ENCODE assay signal across 22 cellular contexts in the genomic region with DNA sequence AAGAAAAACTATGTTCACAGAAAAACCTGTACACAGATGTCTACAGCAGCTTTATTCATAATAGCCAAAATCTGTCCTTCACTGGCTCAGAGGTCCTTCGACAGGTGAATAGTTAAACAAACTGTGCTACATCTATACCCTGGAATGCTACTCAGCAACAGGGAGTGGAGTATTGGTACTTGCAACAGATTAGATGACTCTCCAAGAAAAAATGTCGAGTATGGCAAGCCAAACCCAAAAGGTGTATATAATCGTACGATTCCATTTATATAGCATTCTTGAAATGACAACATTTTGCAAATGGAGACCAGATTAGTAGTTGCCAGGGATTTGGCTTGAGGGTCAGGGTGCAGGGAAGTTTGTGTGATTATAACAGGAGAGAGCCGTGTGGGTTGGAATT. TPM values are rescaled to one million over a fixed set of nuclear protein-coding genes. Genes with fewer than 3 reads are reported as not detected.
"Had no signal": no experiment of that assay in that cellular context is flagged by ENCODE, and none has a peak within 500 bp of the region (broad histone marks: within the 10 kb centered on the region; RNA-seq: fewer than 3 reads in every experiment).

No MANE protein-coding gene starts in this region.

- H3K9ac ChIP-seq: neural progenitor cell had no signal

- H3K36me3 ChIP-seq: colonic mucosa, heart right ventricle, neural progenitor cell, ovary, right atrium auricular region, sigmoid colon, tibial nerve, uterus had no signal

- H3K9me3 ChIP-seq: colonic mucosa, heart right ventricle, ovary, right atrium auricular region, sigmoid colon, testis, tibial nerve, uterus had no signal

- H3K4me1 ChIP-seq: colonic mucosa, heart right ventricle, right atrium auricular region, sigmoid colon, testis, tibial nerve, uterus had no signal

- H3K27me3 ChIP-seq: colonic mucosa, ovary, sigmoid colon, testis, uterus had no signal

- H3K27ac ChIP-seq: colonic mucosa, heart right ventricle, neural progenitor cell, ovary, right atrium auricular region, sigmoid colon, skin epidermis, testis, tibial nerve, uterus had no signal

- H2AFZ ChIP-seq: neural progenitor cell had no signal

- H3K4me2 ChIP-seq: neural progenitor cell had no signal

- H3K4me3 ChIP-seq: colonic mucosa, heart right ventricle, neural progenitor cell, ovary, right atrium auricular region, sigmoid colon, skin epidermis, testis, tibial nerve, uterus had no signal

- H3K36me3 Mint-ChIP-seq: memory B cell; mesothelial cell of epicardium; natural killer cell treated with Interleukin-12 subunit alpha and Interleukin-12 subunit beta and Interleukin-15 and Interleukin-18, amount 100 ng/mL, for 72 hours; stimulated activated naive B cell treated with anti-CD40 and anti-IgM and Interleukin-4, amounts not matched to agents 10 μg/mL and 1 μg/mL and 100 μg/mL, for 72 hours had no signal

- H3K9me3 Mint-ChIP-seq: endodermal cell; mesothelial cell of epicardium; natural killer cell treated with Interleukin-12 subunit alpha and Interleukin-12 subunit beta and Interleukin-15 and Interleukin-18, amount 100 ng/mL, for 72 hours; stimulated activated naive B cell treated with anti-CD40 and anti-IgM and Interleukin-4, amounts not matched to agents 10 μg/mL and 1 μg/mL and 100 μg/mL, for 72 hours; stimulated activated naive CD8-positive, alpha-beta T cell treated with anti-CD3 and anti-CD28 coated beads, Interleukin-15, amount 100 ng/mL, for 72 hours had no signal

- DNase-seq: colonic mucosa; dermis blood vessel endothelial cell; endodermal cell; heart right ventricle; hypothalamus; kidney glomerular epithelial cell; nucleus accumbens; ovary; sigmoid colon; stimulated activated CD4-positive, alpha-beta T cell treated with anti-CD3 and anti-CD28 coated beads, Interleukin-2, amount 100 ng/mL, for 24 hours; stimulated activated CD4-positive, alpha-beta T cell treated with anti-CD3 and anti-CD28 coated beads, Interleukin-4, amount 100 ng/mL, for 4 hours; stimulated activated naive B cell treated with anti-CD40 and anti-IgM and Interleukin-4, amounts not matched to agents 10 μg/mL and 1 μg/mL and 100 μg/mL, for 72 hours; stimulated activated naive CD8-positive, alpha-beta T cell treated with anti-CD3 and anti-CD28 coated beads, Interleukin-15, amount 100 ng/mL, for 72 hours; testis; uterus had no signal

- ATAC-seq: heart right ventricle; natural killer cell treated with Interleukin-12 subunit alpha and Interleukin-12 subunit beta and Interleukin-15 and Interleukin-18, amount 100 ng/mL, for 72 hours; stimulated activated naive B cell treated with anti-CD40 and anti-IgM and Interleukin-4, amounts not matched to agents 10 μg/mL and 1 μg/mL and 100 μg/mL, for 72 hours; stimulated activated naive CD8-positive, alpha-beta T cell treated with anti-CD3 and anti-CD28 coated beads, Interleukin-15, amount 100 ng/mL, for 72 hours had no signal

- H3K27ac Mint-ChIP-seq: endodermal cell; memory B cell; mesothelial cell of epicardium; natural killer cell treated with Interleukin-12 subunit alpha and Interleukin-12 subunit beta and Interleukin-15 and Interleukin-18, amount 100 ng/mL, for 72 hours; neural progenitor cell; stimulated activated naive B cell treated with anti-CD40 and anti-IgM and Interleukin-4, amounts not matched to agents 10 μg/mL and 1 μg/mL and 100 μg/mL, for 72 hours; stimulated activated naive CD8-positive, alpha-beta T cell treated with anti-CD3 and anti-CD28 coated beads, Interleukin-15, amount 100 ng/mL, for 72 hours had no signal

- H3K4me3 Mint-ChIP-seq: endodermal cell; memory B cell; mesothelial cell of epicardium; natural killer cell treated with Interleukin-12 subunit alpha and Interleukin-12 subunit beta and Interleukin-15 and Interleukin-18, amount 100 ng/mL, for 72 hours; neural progenitor cell; stimulated activated naive B cell treated with anti-CD40 and anti-IgM and Interleukin-4, amounts not matched to agents 10 μg/mL and 1 μg/mL and 100 μg/mL, for 72 hours; stimulated activated naive CD8-positive, alpha-beta T cell treated with anti-CD3 and anti-CD28 coated beads, Interleukin-15, amount 100 ng/mL, for 72 hours had no signal

- H3K4me1 Mint-ChIP-seq: memory B cell; mesothelial cell of epicardium; stimulated activated naive B cell treated with anti-CD40 and anti-IgM and Interleukin-4, amounts not matched to agents 10 μg/mL and 1 μg/mL and 100 μg/mL, for 72 hours had no signal

RNA-seq across cellular contexts. Expression of a gene that starts 22.4 kb away (rescaled TPM):
- total RNA-seq: natural killer cell treated with Interleukin-12 subunit alpha and Interleukin-12 subunit beta and Interleukin-15 and Interleukin-18, amount 100 ng/mL, for 72 hours had no signal
